1 cellular context compared by ENCODE assay signal in genomic region chr5:86463339-86463738, GRCh38.
TF ChIP-seq lines count a peak whose summit lies in the region.

No MANE protein-coding gene starts in this region.

TF ChIP-seq in HCT116, 20 proteins besides CTCF, POLR2A, EP300 and RAD21 (continued from another document):
- no peak for TF ChIP-seq EGR1 (IDR thresholded peaks at IDR 0.05; ENCODE audit: low read depth)
- TF ChIP-seq ZFX (IDR thresholded peaks at IDR 0.05) = no peak
- no peak for TF ChIP-seq JUND (IDR thresholded peaks at IDR 0.05)
- TF ChIP-seq ZNF274 (IDR thresholded peaks at IDR 0.05; ENCODE audit: low read depth, low read length) = no peak
- TF ChIP-seq SRF (IDR thresholded peaks at IDR 0.05; ENCODE audit: low read depth) = no peak
- TF ChIP-seq EZH2 (IDR thresholded peaks at IDR 0.05) = no peak
- TF ChIP-seq MAX (IDR thresholded peaks at IDR 0.05) = no peak
- no peak for TF ChIP-seq SIN3A (IDR thresholded peaks at IDR 0.05; ENCODE audit: low read depth)
- no peak for TF ChIP-seq ELF1 (IDR thresholded peaks at IDR 0.05; ENCODE audit: borderline replicate concordance, low read depth)
